Comparison of ENCODE assay signal across 30 cellular contexts in genomic region chr7:83691095-83691494, GRCh38. TPM values are rescaled to one million over a fixed set of nuclear protein-coding genes. Genes with fewer than 3 reads are reported as not detected.
"Had no signal": no experiment of that assay in that cellular context is flagged by ENCODE, and none has a peak within 500 bp of the region (broad histone marks: within the 10 kb centered on the region; RNA-seq: fewer than 3 reads in every experiment).

No MANE protein-coding gene starts in this region.

- H3K36me3 Mint-ChIP-seq: activated naive CD4-positive, alpha-beta T cell treated with anti-CD3 and anti-CD28 coated beads, Interleukin-2, amount 50 U/mL, for 24 hours had no signal

- H3K4me3 ChIP-seq: breast epithelium, Peyer's patch, SJCRH30 had no signal

- ATAC-seq: activated CD4-positive, alpha-beta T cell treated with anti-CD3 and anti-CD28 coated beads for 36 hours; activated CD8-positive, alpha-beta T cell treated with anti-CD3 and anti-CD28 coated beads for 36 hours had no signal

- H3K4me3 Mint-ChIP-seq: activated CD4-positive, alpha-beta T cell treated with anti-CD3 and anti-CD28 coated beads for 36 hours; activated CD8-positive, alpha-beta T cell treated with anti-CD3 and anti-CD28 coated beads for 36 hours; activated naive CD4-positive, alpha-beta T cell treated with anti-CD3 and anti-CD28 coated beads, Interleukin-2, amount 50 U/mL, for 24 hours; activated T-helper 1 cell treated with anti-CD3 and anti-CD28 coated beads, Interleukin-12 subunit alpha, Interleukin-12 subunit beta, Interleukin-2, Interleukin-4 antibody, amounts not matched to agents 30 ng/mL and 10 ng/mL and 1 ng/mL, durations not matched to agents 14 hours and 24 hours and 36 hours had no signal

- H3K4me1 Mint-ChIP-seq: activated CD4-positive, alpha-beta T cell treated with anti-CD3 and anti-CD28 coated beads for 36 hours; activated naive CD4-positive, alpha-beta T cell treated with anti-CD3 and anti-CD28 coated beads, Interleukin-2, amount 50 U/mL, for 24 hours had no signal

- DNase-seq: activated CD4-positive, alpha-beta T cell treated with anti-CD3 and anti-CD28 coated beads for 36 hours; activated CD4-positive, alpha-beta T cell treated with anti-CD3 and anti-CD28 coated beads, Interleukin-2, amount 50 U/mL, for 1 hour; activated CD8-positive, alpha-beta memory T cell treated with anti-CD3 and anti-CD28 coated beads, Interleukin-2, amount 50 U/mL, for 4 hours; activated CD8-positive, alpha-beta T cell treated with anti-CD3 and anti-CD28 coated beads for 36 hours; activated effector memory CD4-positive, alpha-beta T cell treated with Interleukin-2 at 50 U/mL for 16 hours; activated naive CD4-positive, alpha-beta T cell; aorta; caudate nucleus; Kasumi-1; KBM-7; NCI-H1092; NCI-H1417 treated with DMSO at 0.1 percent for 48 hours; NCI-H1694; NCI-H2029 treated with DMSO at 0.1 percent for 48 hours; NCI-H345; NCI-H510A; NCI-H69; NK-92 treated with Interleukin-12 subunit alpha and Interleukin-12 subunit beta, amount 100 ng/mL, for 24 hours; OCI-M1; Peyer's patch; Right ventricle myocardium superior; SJCRH30; SK-N-SH; T-helper 1 cell had no signal

- H3K27ac Mint-ChIP-seq: activated CD4-positive, alpha-beta T cell treated with anti-CD3 and anti-CD28 coated beads for 36 hours; activated CD8-positive, alpha-beta T cell treated with anti-CD3 and anti-CD28 coated beads for 36 hours; activated naive CD4-positive, alpha-beta T cell treated with anti-CD3 and anti-CD28 coated beads, Interleukin-2, amount 50 U/mL, for 24 hours; activated T-helper 1 cell treated with anti-CD3 and anti-CD28 coated beads, Interleukin-12 subunit alpha, Interleukin-12 subunit beta, Interleukin-2, Interleukin-4 antibody, amounts not matched to agents 30 ng/mL and 10 ng/mL and 1 ng/mL, durations not matched to agents 14 hours and 24 hours and 36 hours had no signal

- H3K9me3 Mint-ChIP-seq: activated T-helper 1 cell treated with anti-CD3 and anti-CD28 coated beads, Interleukin-12 subunit alpha, Interleukin-12 subunit beta, Interleukin-2, Interleukin-4 antibody, amounts not matched to agents 30 ng/mL and 10 ng/mL and 1 ng/mL, durations not matched to agents 14 hours and 24 hours and 36 hours had no signal

- H3K9ac ChIP-seq: SK-N-SH had no signal

- H3K36me3 ChIP-seq: breast epithelium, Peyer's patch, SJCRH30 had no signal

- H3K4me2 ChIP-seq: SK-N-SH had no signal

- H3K27me3 ChIP-seq: breast epithelium, Peyer's patch, SJCRH30 had no signal

- H3K4me1 ChIP-seq: breast epithelium, Peyer's patch, SJCRH30 had no signal

- H3K27me3 Mint-ChIP-seq: activated CD4-positive, alpha-beta T cell treated with anti-CD3 and anti-CD28 coated beads for 36 hours; activated CD8-positive, alpha-beta T cell treated with anti-CD3 and anti-CD28 coated beads for 36 hours; activated naive CD4-positive, alpha-beta T cell treated with anti-CD3 and anti-CD28 coated beads, Interleukin-2, amount 50 U/mL, for 24 hours had no signal

- H3K9me3 ChIP-seq: breast epithelium, Peyer's patch, SJCRH30, SK-N-SH had no signal

- H3K27ac ChIP-seq: breast epithelium, Peyer's patch, RWPE1, SJCRH30, VCaP had no signal

RNA-seq across cellular contexts. Expression of gene SEMA3E, which starts 42.2 kb away (rescaled TPM):
- total RNA-seq: activated CD4-positive, alpha-beta T cell treated with anti-CD3 and anti-CD28 coated beads for 36 hours; activated CD8-positive, alpha-beta T cell treated with anti-CD3 and anti-CD28 coated beads for 36 hours; activated T-helper 1 cell treated with anti-CD3 and anti-CD28 coated beads, Interleukin-12 subunit alpha, Interleukin-12 subunit beta, Interleukin-2, Interleukin-4 antibody, amounts not matched to agents 30 ng/mL and 10 ng/mL and 1 ng/mL, durations not matched to agents 14 hours and 24 hours and 36 hours; T-helper 2 cell treated with Interferon-gamma antibody and Interleukin-4, amounts not matched to agents 100 ng/mL and 5 ng/mL, for 36 hours had no signal
